19 cellular contexts compared by ENCODE assay signal in the genomic region with DNA sequence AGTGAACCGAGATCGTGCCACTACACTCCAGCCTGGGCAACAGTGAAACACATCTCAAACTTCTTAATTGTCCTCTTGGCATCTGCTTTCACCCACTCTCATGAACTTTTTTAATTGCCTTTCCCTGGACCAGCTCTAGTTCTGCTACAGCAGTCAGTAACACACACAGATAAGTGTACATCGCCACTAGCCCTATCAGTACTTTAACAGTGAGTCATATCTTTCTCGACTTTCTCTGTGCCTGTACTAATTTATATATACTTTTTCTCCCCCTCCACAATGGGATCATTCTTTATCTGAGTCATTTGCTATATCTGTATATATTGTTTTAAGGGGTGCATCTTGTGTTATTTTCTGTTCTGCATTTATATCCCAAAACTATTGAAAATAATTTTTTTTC. TPM values are rescaled to one million over a fixed set of nuclear protein-coding genes. Genes with fewer than 3 reads are reported as not detected.
DNase-seq lines count a peak whose midpoint lies in the region; ATAC-seq and TF ChIP-seq lines count a peak whose summit lies in the region.
"Had no signal": no experiment of that assay in that cellular context is flagged by ENCODE, and none has a peak within 500 bp of the region (broad histone marks: within the 10 kb centered on the region; RNA-seq: fewer than 3 reads in every experiment).

No MANE protein-coding gene starts in this region.

- H3K4me2 ChIP-seq in osteoblast (ENCODE audit: insufficient read depth, low read length), result no peak overlapping the region
- H3K4me2 ChIP-seq: BLaER1 had no signal

- peaks cover 58% of the 10 kb centered on the region for H3K79me2 ChIP-seq in osteoblast (ENCODE audit: insufficient read depth, low read length)

- ATAC-seq in GM21717 (IDR thresholded peaks at IDR 0.05; ENCODE audit: unreplicated experiment), result no peak
- ATAC-seq: natural killer cell had no signal

- H3K27ac ChIP-seq in SK-N-MC, result 0 out of 2 replicates have a peak overlapping the region, but pooled peaks have one; percentile 65
- H3K27ac ChIP-seq in osteoblast (ENCODE audit: low read depth, low read length), result peak overlapping the region; percentile 36
- H3K27ac ChIP-seq: BLaER1 had no signal

- H3K27me3 ChIP-seq in osteoblast (ENCODE audit: insufficient read depth, low read length), result no peaks in the 10 kb centered on the region
- H3K27me3 ChIP-seq: BLaER1, testis had no signal

- no peak overlapping the region for H3K9ac ChIP-seq in SK-N-MC (ENCODE audit: insufficient read length)
- H3K9ac ChIP-seq: BLaER1 had no signal

- H4K20me1 ChIP-seq in osteoblast (ENCODE audit: insufficient read depth, low read length), result peaks cover 20% of the 10 kb centered on the region

- no peak overlapping the region for H3K4me3 ChIP-seq in SK-N-MC
- H3K4me3 ChIP-seq in osteoblast (ENCODE audit: insufficient read depth, low read length), result no peak overlapping the region
- H3K4me3 ChIP-seq: BLaER1, lung, testis had no signal

- H3K9me3 ChIP-seq in SK-N-MC (ENCODE audit: low read depth, low read length) (no peaks in the 10 kb centered on the region), osteoblast (ENCODE audit: low read depth, low read length) (no peaks in the 10 kb centered on the region)
- H3K9me3 ChIP-seq: BLaER1, testis had no signal

- H3K36me3 ChIP-seq in SK-N-MC (ENCODE audit: insufficient read depth, low read length) (peaks cover 62% of the 10 kb centered on the region), osteoblast (ENCODE audit: insufficient read depth, low read length) (peaks cover 38% of the 10 kb centered on the region)

- no peak overlapping the region for H2AFZ ChIP-seq in osteoblast (ENCODE audit: low read length)

- DNase-seq in GM10266 (ENCODE audit: extremely low spot score) (peak; percentile 16), SK-N-MC (ENCODE audit: low read depth, low spot score) (no peak), erythroblast (lab: John Stamatoyannopoulos, UW) (peak; percentile 67 to 72), osteoblast (ENCODE audit: insufficient read length, low spot score, missing footprints) (no peak), DMS153 treated with DMSO at 0.1 percent for 48 hours (lab: John Stamatoyannopoulos, UW; ENCODE audit: unreplicated experiment) (no peak), NCI-H748 (lab: John Stamatoyannopoulos, UW; ENCODE audit: unreplicated experiment) (no peak), NOMO-1 treated with dmso at 0.1 percent for 144 hours (lab: John Stamatoyannopoulos, UW; ENCODE audit: unreplicated experiment) (no peak)
- DNase-seq: activated CD8-positive, alpha-beta memory T cell treated with anti-CD3 and anti-CD28 coated beads, Interleukin-2, amount 50 U/mL, for 48 hours; activated naive CD4-positive, alpha-beta T cell treated with anti-CD3 and anti-CD28 coated beads for 36 hours; effector CD4-positive, alpha-beta T cell; natural killer cell; NCI-H2081 treated with DMSO at 0.1 percent for 48 hours; NCI-H82; retina; stimulated activated CD4-positive, alpha-beta T cell treated with anti-CD3 and anti-CD28 coated beads, Interleukin-1b, Interleukin-23, amount 100 ng/mL, for 48 hours; testis had no signal

- TF ChIP-seq CTCF in GM10266 (IDR thresholded peaks at IDR 0.05; ENCODE audit: control insufficient read depth, insufficient read depth, low read depth, missing control alignments) (no peak), osteoblast (IDR thresholded peaks at IDR 0.05; ENCODE audit: extremely low read depth, low read depth, low read length) (no peak)

- H3K4me1 ChIP-seq in osteoblast (ENCODE audit: insufficient read depth, low read length), result peaks cover 33% of the 10 kb centered on the region

- TF ChIP-seq POLR2A in erythroblast (IDR thresholded peaks at IDR 0.05; ENCODE audit: low read length), result no peak

RNA-seq across cellular contexts. Expression of a gene that starts 6.7 kb away (rescaled TPM):
- 29.3 and 35.1 TPM in 2 replicates for total RNA-seq in osteoblast

RNA-seq across cellular contexts. Expression of a gene that starts 19.8 kb away (rescaled TPM):
- 0.72 and 1.2 TPM in 2 replicates for total RNA-seq in osteoblast

RNA-seq across cellular contexts. Expression of a gene that starts 24.0 kb away (rescaled TPM):
- 7.2 and 8.3 TPM in 2 replicates for total RNA-seq in osteoblast

RNA-seq across cellular contexts. Expression of a gene that starts 54.9 kb away (rescaled TPM):
- 48.9 and 77.2 TPM in 2 replicates for total RNA-seq in osteoblast

Comparison
In these comparisons a context has a peak if more than half of its experiments do, and no peak if none do; other contexts are left out.
1. DNase-seq: peak in GM10266 (single experiment) and erythroblast (2 of 2); none in SK-N-MC (single experiment), osteoblast (single experiment), DMS153 treated with DMSO at 0.1 percent for 48 hours (single experiment), NCI-H748 (single experiment) and NOMO-1 treated with dmso at 0.1 percent for 144 hours (single experiment).